ENCODE assay signal across 19 cellular contexts in genomic region chr7:22120391-22121053, GRCh38.
"Had no signal": no experiment of that assay in that cellular context is flagged by ENCODE, and none has a peak within 500 bp of the region (broad histone marks: within the 10 kb centered on the region; RNA-seq: fewer than 3 reads in every experiment).

No MANE protein-coding gene starts in this region.

- FAIRE-seq: astrocyte, keratinocyte, pancreas, TTC549, urothelium cell line had no signal

- H3K9me3 ChIP-seq: esophagus muscularis mucosa, mucosa of descending colon, pancreas, thyroid gland had no signal

- DNase-seq: activated CD4-positive, alpha-beta T cell treated with anti-CD3 and anti-CD28 coated beads for 48 hours; activated CD8-positive, alpha-beta T cell treated with anti-CD3 and anti-CD28 coated beads for 36 hours; left ventricle myocardium superior; mucosa of descending colon; naive thymus-derived CD4-positive, alpha-beta T cell; pancreas; stimulated activated CD4-positive, alpha-beta T cell treated with anti-CD3 and anti-CD28 coated beads, Interleukin-12 subunit alpha, Interleukin-12 subunit beta, amount 100 ng/mL, for 4 hours; T-helper 2 cell; thyroid gland had no signal

- H3K9me3 Mint-ChIP-seq: activated CD8-positive, alpha-beta T cell treated with anti-CD3 and anti-CD28 coated beads for 36 hours; activated T-helper 1 cell treated with anti-CD3 and anti-CD28 coated beads, Interleukin-12 subunit alpha, Interleukin-12 subunit beta, Interleukin-2, Interleukin-4 antibody, amounts not matched to agents 30 ng/mL and 10 ng/mL and 1 ng/mL, durations not matched to agents 14 hours and 24 hours and 36 hours; memory B cell; naive thymus-derived CD4-positive, alpha-beta T cell; stimulated activated effector memory CD8-positive, alpha-beta T cell treated with anti-CD3 and anti-CD28 coated beads, Interleukin-12 subunit alpha, Interleukin-12 subunit beta, amount 100 ng/mL, for 72 hours; WTC11 had no signal

- H3K27me3 ChIP-seq: hepatocyte, pancreas, thyroid gland had no signal

- H3K79me2 ChIP-seq: hepatocyte had no signal

- H3K36me3 ChIP-seq: thyroid gland had no signal

- H3K27ac Mint-ChIP-seq: activated CD8-positive, alpha-beta T cell treated with anti-CD3 and anti-CD28 coated beads for 36 hours; activated T-helper 1 cell treated with anti-CD3 and anti-CD28 coated beads, Interleukin-12 subunit alpha, Interleukin-12 subunit beta, Interleukin-2, Interleukin-4 antibody, amounts not matched to agents 30 ng/mL and 10 ng/mL and 1 ng/mL, durations not matched to agents 14 hours and 24 hours and 36 hours; memory B cell; stimulated activated effector memory CD8-positive, alpha-beta T cell treated with anti-CD3 and anti-CD28 coated beads, Interleukin-12 subunit alpha, Interleukin-12 subunit beta, amount 100 ng/mL, for 72 hours; WTC11 had no signal

- H3K4me1 ChIP-seq: pancreas, thyroid gland had no signal

- H2AFZ ChIP-seq: hepatocyte had no signal

- ATAC-seq: activated CD8-positive, alpha-beta T cell treated with anti-CD3 and anti-CD28 coated beads for 36 hours; left ventricle myocardium superior; mucosa of descending colon; naive thymus-derived CD4-positive, alpha-beta T cell; pancreas; stimulated activated effector memory CD8-positive, alpha-beta T cell treated with anti-CD3 and anti-CD28 coated beads, Interleukin-12 subunit alpha, Interleukin-12 subunit beta, amount 100 ng/mL, for 72 hours; WTC11 had no signal

- H3K4me2 ChIP-seq: hepatocyte had no signal

- H3K36me3 Mint-ChIP-seq: memory B cell; naive thymus-derived CD4-positive, alpha-beta T cell; stimulated activated effector memory CD8-positive, alpha-beta T cell treated with anti-CD3 and anti-CD28 coated beads, Interleukin-12 subunit alpha, Interleukin-12 subunit beta, amount 100 ng/mL, for 72 hours had no signal

- H3K4me3 Mint-ChIP-seq: activated CD8-positive, alpha-beta T cell treated with anti-CD3 and anti-CD28 coated beads for 36 hours; activated T-helper 1 cell treated with anti-CD3 and anti-CD28 coated beads, Interleukin-12 subunit alpha, Interleukin-12 subunit beta, Interleukin-2, Interleukin-4 antibody, amounts not matched to agents 30 ng/mL and 10 ng/mL and 1 ng/mL, durations not matched to agents 14 hours and 24 hours and 36 hours; memory B cell; stimulated activated effector memory CD8-positive, alpha-beta T cell treated with anti-CD3 and anti-CD28 coated beads, Interleukin-12 subunit alpha, Interleukin-12 subunit beta, amount 100 ng/mL, for 72 hours; WTC11 had no signal

- H3K27ac ChIP-seq: esophagus muscularis mucosa, hepatocyte, pancreas, thyroid gland had no signal

- H3K27me3 Mint-ChIP-seq: activated CD8-positive, alpha-beta T cell treated with anti-CD3 and anti-CD28 coated beads for 36 hours had no signal

- H3K4me3 ChIP-seq: esophagus muscularis mucosa, hepatocyte, mucosa of descending colon, pancreas, thyroid gland had no signal
